ENCODE assay signal across 1 cellular context in genomic region chr20:4091332-4092135, GRCh38.
TF ChIP-seq lines count a peak whose summit lies in the region.

No MANE protein-coding gene starts in this region.

TF ChIP-seq in GM12878, 131 proteins besides CTCF, POLR2A, EP300 and RAD21 (continued from another document):
- TF ChIP-seq, protein P1, sequence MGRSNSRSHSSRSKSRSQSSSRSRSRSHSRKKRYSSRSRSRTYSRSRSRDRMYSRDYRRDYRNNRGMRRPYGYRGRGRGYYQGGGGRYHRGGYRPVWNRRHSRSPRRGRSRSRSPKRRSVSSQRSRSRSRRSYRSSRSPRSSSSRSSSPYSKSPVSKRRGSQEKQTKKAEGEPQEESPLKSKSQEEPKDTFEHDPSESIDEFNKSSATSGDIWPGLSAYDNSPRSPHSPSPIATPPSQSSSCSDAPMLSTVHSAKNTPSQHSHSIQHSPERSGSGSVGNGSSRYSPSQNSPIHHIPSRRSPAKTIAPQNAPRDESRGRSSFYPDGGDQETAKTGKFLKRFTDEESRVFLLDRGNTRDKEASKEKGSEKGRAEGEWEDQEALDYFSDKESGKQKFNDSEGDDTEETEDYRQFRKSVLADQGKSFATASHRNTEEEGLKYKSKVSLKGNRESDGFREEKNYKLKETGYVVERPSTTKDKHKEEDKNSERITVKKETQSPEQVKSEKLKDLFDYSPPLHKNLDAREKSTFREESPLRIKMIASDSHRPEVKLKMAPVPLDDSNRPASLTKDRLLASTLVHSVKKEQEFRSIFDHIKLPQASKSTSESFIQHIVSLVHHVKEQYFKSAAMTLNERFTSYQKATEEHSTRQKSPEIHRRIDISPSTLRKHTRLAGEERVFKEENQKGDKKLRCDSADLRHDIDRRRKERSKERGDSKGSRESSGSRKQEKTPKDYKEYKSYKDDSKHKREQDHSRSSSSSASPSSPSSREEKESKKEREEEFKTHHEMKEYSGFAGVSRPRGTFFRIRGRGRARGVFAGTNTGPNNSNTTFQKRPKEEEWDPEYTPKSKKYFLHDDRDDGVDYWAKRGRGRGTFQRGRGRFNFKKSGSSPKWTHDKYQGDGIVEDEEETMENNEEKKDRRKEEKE (IDR thresholded peaks at IDR 0.05) = no peak
- TF ChIP-seq SPI1 (IDR thresholded peaks at IDR 0.05; ENCODE audit: borderline replicate concordance, insufficient read depth, low read depth, low read length) = peak; percentile 57; the same call in 1 of the 2 replicates
- peak; percentile 56 for TF ChIP-seq SMC3 (IDR thresholded peaks at IDR 0.05; ENCODE audit: borderline replicate concordance, low read length)
- no peak for TF ChIP-seq CEBPB (IDR thresholded peaks at IDR 0.05; ENCODE audit: borderline replicate concordance in 1 of 2, low read depth in 2 of 2, low read length in 2 of 2)
- TF ChIP-seq IKZF2 (IDR thresholded peaks at IDR 0.05) = peak; percentile 12 to 33; a peak in 1 of 4 replicates
